8 cellular contexts compared by ENCODE assay signal in the genomic region with DNA sequence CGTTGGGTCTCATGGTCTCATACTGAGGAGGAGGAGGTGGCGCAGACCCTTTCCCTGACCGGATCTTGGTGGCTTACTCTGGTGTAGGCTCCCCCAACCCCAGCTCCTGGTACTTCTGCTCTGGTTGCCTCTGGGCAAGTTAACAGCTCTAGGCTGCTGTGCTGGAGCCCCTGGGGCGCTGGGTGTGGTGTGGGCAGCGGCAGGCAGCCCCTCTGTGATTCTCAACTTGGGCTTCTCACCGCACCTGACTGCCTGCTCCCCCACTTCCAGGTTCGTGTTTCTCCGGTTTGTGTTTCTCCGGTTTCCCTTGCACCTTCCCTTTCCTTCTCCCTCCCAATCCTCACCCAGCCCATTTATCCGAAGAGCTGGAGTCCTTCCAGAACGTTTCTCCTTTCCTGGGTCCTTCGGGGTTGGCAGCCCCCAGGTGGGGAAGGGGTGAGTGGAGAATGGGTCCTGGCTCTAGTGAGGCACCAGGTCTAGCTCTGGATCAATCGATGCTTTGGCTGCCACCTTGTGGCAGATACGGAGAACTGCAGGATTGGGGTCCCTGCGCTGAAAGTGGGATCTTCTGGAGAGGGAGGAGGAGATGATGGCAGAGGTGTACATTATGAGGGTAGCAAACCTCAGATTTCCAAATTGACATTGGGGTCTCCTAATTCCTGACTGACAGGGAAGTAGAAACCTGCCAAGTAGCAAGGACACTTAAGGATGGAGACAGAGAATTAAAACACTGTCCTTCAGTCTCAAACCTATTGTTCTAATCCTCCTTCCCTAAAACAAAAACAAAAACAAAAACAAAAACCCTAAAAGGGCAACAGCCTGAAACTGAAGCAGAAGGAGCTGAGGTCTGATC. TPM values are rescaled to one million over a fixed set of nuclear protein-coding genes. Genes with fewer than 3 reads are reported as not detected.
DNase-seq lines count a peak whose midpoint lies in the region; ATAC-seq and TF ChIP-seq lines count a peak whose summit lies in the region.

No MANE protein-coding gene starts in this region.

- ATAC-seq in foreskin keratinocyte (peak; percentile 42), aorta (ENCODE audit: low FRiP score) (peak; percentile 74), GM21515 (IDR thresholded peaks at IDR 0.05; ENCODE audit: unreplicated experiment) (no peak)

- intact Hi-C loops in activated T-helper 2 cell treated with anti-CD3 and anti-CD28 coated beads, Interferon-gamma antibody, Interleukin-2, Interleukin-4, amounts not matched to agents 10 μg/mL and 5 μg/mL and 100 μg/mL, durations not matched to agents 14 hours and 24 hours and 36 hours (cut with micrococcal nuclease) = loop anchor here (10.0 kb wide), 2 partner anchors 199 to 441 kb away; partner anchors contain the start of gene SMUG1
- intact Hi-C loops in aorta (cut with DNase I) = loop anchor here in 1 of 2 donors (1.0 to 5.0 kb wide), 2 partner anchors 42 to 201 kb away; no protein-coding TSS in a partner anchor

- 17 to 18% methylated on average over 14 to 15 of the region's 15 CpGs for WGBS in aorta, 2 donors

- H3K27me3 ChIP-seq in foreskin keratinocyte = peaks cover 53% of the 10 kb centered on the region
- no peaks in the 10 kb centered on the region for H3K27me3 ChIP-seq in aorta (ENCODE audit: control insufficient read depth in 1 of 2, insufficient read depth in 2 of 2, low read length in 1 of 2)

- H3K9me3 ChIP-seq in aorta (ENCODE audit: control insufficient read depth, low read length) = no peaks in the 10 kb centered on the region

- peaks cover 47% of the 10 kb centered on the region for H3K27me3 Mint-ChIP-seq in activated T-helper 2 cell treated with anti-CD3 and anti-CD28 coated beads, Interferon-gamma antibody, Interleukin-2, Interleukin-4, amounts not matched to agents 10 μg/mL and 5 μg/mL and 100 μg/mL, durations not matched to agents 14 hours and 24 hours and 36 hours (ENCODE audit: low read depth)
- peaks cover 36% of the 10 kb centered on the region for H3K27me3 Mint-ChIP-seq in osteocyte (ENCODE audit: unreplicated experiment)

- peak overlapping the region; percentile 45 for H3K4me3 Mint-ChIP-seq in activated T-helper 2 cell treated with anti-CD3 and anti-CD28 coated beads, Interferon-gamma antibody, Interleukin-2, Interleukin-4, amounts not matched to agents 10 μg/mL and 5 μg/mL and 100 μg/mL, durations not matched to agents 14 hours and 24 hours and 36 hours (ENCODE audit: low read depth)
- no peak overlapping the region for H3K4me3 Mint-ChIP-seq in osteocyte (ENCODE audit: unreplicated experiment)

- H3K4me1 ChIP-seq in foreskin keratinocyte = no peaks in the 10 kb centered on the region
- H3K4me1 ChIP-seq in aorta (ENCODE audit: control insufficient read depth in 1 of 2, insufficient read depth in 2 of 2, low read length in 2 of 2) = no peaks in the 10 kb centered on the region

- TF ChIP-seq CTCF in foreskin keratinocyte (conservative IDR thresholded peaks at IDR 0.05) (peak; percentile 84), osteocyte (IDR thresholded peaks at IDR 0.05) (peak; percentile 89)

- H3K4me1 Mint-ChIP-seq in activated T-helper 2 cell treated with anti-CD3 and anti-CD28 coated beads, Interferon-gamma antibody, Interleukin-2, Interleukin-4, amounts not matched to agents 10 μg/mL and 5 μg/mL and 100 μg/mL, durations not matched to agents 14 hours and 24 hours and 36 hours (ENCODE audit: low read depth) = peaks cover 19% of the 10 kb centered on the region
- H3K4me1 Mint-ChIP-seq in osteocyte (ENCODE audit: unreplicated experiment) = peaks cover 11% of the 10 kb centered on the region

- peak; percentile 87 for DNase-seq in GM03348 (ENCODE audit: low spot score)
- DNase-seq in HuH-7 (ENCODE audit: low spot score) = peak; percentile 95
- DNase-seq in RKO (ENCODE audit: low spot score) = peak; percentile 60
- DNase-seq in activated T-helper 2 cell treated with anti-CD3 and anti-CD28 coated beads, Interferon-gamma antibody, Interleukin-2, Interleukin-4, amounts not matched to agents 10 μg/mL and 5 μg/mL and 100 μg/mL, durations not matched to agents 14 hours and 24 hours and 36 hours (ENCODE audit: low spot score) = peak; percentile 50
- DNase-seq in foreskin keratinocyte = peak in 1 of 2 donors; percentile 40
- no peak for DNase-seq in osteocyte (ENCODE audit: extremely low spot score, unreplicated experiment)
- DNase-seq in aorta = no peak

- H3K27ac ChIP-seq in foreskin keratinocyte (no peak overlapping the region), aorta (ENCODE audit: low read depth in 1 of 2, low read length in 2 of 2) (no peak overlapping the region)

- H3K36me3 Mint-ChIP-seq in activated T-helper 2 cell treated with anti-CD3 and anti-CD28 coated beads, Interferon-gamma antibody, Interleukin-2, Interleukin-4, amounts not matched to agents 10 μg/mL and 5 μg/mL and 100 μg/mL, durations not matched to agents 14 hours and 24 hours and 36 hours (ENCODE audit: low read depth) = no peaks in the 10 kb centered on the region
- no peaks in the 10 kb centered on the region for H3K36me3 Mint-ChIP-seq in osteocyte (ENCODE audit: unreplicated experiment)

- no peaks in the 10 kb centered on the region for H3K9me3 Mint-ChIP-seq in activated T-helper 2 cell treated with anti-CD3 and anti-CD28 coated beads, Interferon-gamma antibody, Interleukin-2, Interleukin-4, amounts not matched to agents 10 μg/mL and 5 μg/mL and 100 μg/mL, durations not matched to agents 14 hours and 24 hours and 36 hours
- H3K9me3 Mint-ChIP-seq in osteocyte (ENCODE audit: unreplicated experiment) = no peaks in the 10 kb centered on the region

- H3K27ac Mint-ChIP-seq in activated T-helper 2 cell treated with anti-CD3 and anti-CD28 coated beads, Interferon-gamma antibody, Interleukin-2, Interleukin-4, amounts not matched to agents 10 μg/mL and 5 μg/mL and 100 μg/mL, durations not matched to agents 14 hours and 24 hours and 36 hours = no peak overlapping the region
- H3K27ac Mint-ChIP-seq in osteocyte (ENCODE audit: unreplicated experiment) = no peak overlapping the region

- H3K4me3 ChIP-seq in aorta (ENCODE audit: low read length in 2 of 2) = no peak overlapping the region

- H3K36me3 ChIP-seq in aorta (ENCODE audit: control insufficient read depth in 1 of 2, insufficient read depth in 2 of 2, low read length in 1 of 2) = no peaks in the 10 kb centered on the region

RNA-seq across cellular contexts. Expression of gene CISTR, which starts 8.3 kb away (rescaled TPM):
- not detected in 2 replicates for total RNA-seq in activated T-helper 2 cell treated with anti-CD3 and anti-CD28 coated beads, Interferon-gamma antibody, Interleukin-2, Interleukin-4, amounts not matched to agents 10 μg/mL and 5 μg/mL and 100 μg/mL, durations not matched to agents 14 hours and 24 hours and 36 hours
- total RNA-seq in foreskin keratinocyte = not detected in 2 replicates
- not detected in 2 replicates for polyA plus RNA-seq in foreskin keratinocyte
- total RNA-seq in osteocyte = not detected in 2 replicates
- not detected for total RNA-seq in aorta
- polyA plus RNA-seq in aorta = not detected

RNA-seq across cellular contexts. Expression of gene CALCOCO1, which starts 16.3 kb away (rescaled TPM):
- total RNA-seq in activated T-helper 2 cell treated with anti-CD3 and anti-CD28 coated beads, Interferon-gamma antibody, Interleukin-2, Interleukin-4, amounts not matched to agents 10 μg/mL and 5 μg/mL and 100 μg/mL, durations not matched to agents 14 hours and 24 hours and 36 hours = 19.8 and 22.4 TPM in 2 replicates
- 31.5 and 51.5 TPM in 2 replicates for total RNA-seq in foreskin keratinocyte
- 23.0 and 32.1 TPM in 2 replicates for polyA plus RNA-seq in foreskin keratinocyte
- 186 and 198 TPM in 2 replicates for total RNA-seq in osteocyte
- 100 to 1,000 TPM; 242 to 259 TPM for total RNA-seq in aorta
- polyA plus RNA-seq in aorta = 100 to 1,000 TPM in 1 of 2 donors, 10 to 100 TPM in 1; 88.5 to 299 TPM

Comparison
In these comparisons a context has a peak if more than half of its experiments do, and no peak if none do; other contexts are left out.
1. DNase-seq: peak in GM03348 (single experiment), HuH-7 (single experiment), RKO (single experiment) and activated T-helper 2 cell treated with anti-CD3 and anti-CD28 coated beads, Interferon-gamma antibody, Interleukin-2, Interleukin-4, amounts not matched to agents 10 μg/mL and 5 μg/mL and 100 μg/mL, durations not matched to agents 14 hours and 24 hours and 36 hours (single experiment); none in osteocyte (single experiment) and aorta (0 of 2).